33 cellular contexts compared by ENCODE assay signal in genomic region chr12:40733871-40734270, GRCh38. TPM values are rescaled to one million over a fixed set of nuclear protein-coding genes. Genes with fewer than 3 reads are reported as not detected.
DNase-seq lines count a peak whose midpoint lies in the region; TF ChIP-seq lines count a peak whose summit lies in the region.
"Had no signal": no experiment of that assay in that cellular context is flagged by ENCODE, and none has a peak within 500 bp of the region (broad histone marks: within the 10 kb centered on the region; RNA-seq: fewer than 3 reads in every experiment).

No MANE protein-coding gene starts in this region.

- no peak for TF ChIP-seq CTCF in endodermal cell (conservative IDR thresholded peaks at IDR 0.05)

- H3K9me3 ChIP-seq in endodermal cell (ENCODE audit: control insufficient read depth, low read length): peaks cover 8% of the 10 kb centered on the region
- no peaks in the 10 kb centered on the region for H3K9me3 ChIP-seq in neuronal stem cell (replicated peaks in 1 of 2; ENCODE audit: control insufficient read depth in 2 of 2, insufficient read depth in 1 of 2, low read depth in 1 of 2, low read length in 2 of 2)

- no peak overlapping the region for H3K18ac ChIP-seq in neuronal stem cell (ENCODE audit: low read length)

- POLR2A ChIA-PET in activated CD4-positive, alpha-beta T cell treated with anti-CD3 and anti-CD28 coated beads, Interleukin-2, amount 10 ng/mL, durations not matched to agents 7 days and 5 days (lab: Charles Lee): no interaction called here

- H3K4me1 Mint-ChIP-seq in endodermal cell: peaks cover 13% of the 10 kb centered on the region
- no peaks in the 10 kb centered on the region for H3K4me1 Mint-ChIP-seq in activated CD4-positive, alpha-beta T cell treated with anti-CD3 and anti-CD28 coated beads, Interleukin-2, amount 10 ng/mL, durations not matched to agents 7 days and 5 days
- H3K4me1 Mint-ChIP-seq: CD14-positive monocyte; naive B cell; stimulated activated naive B cell treated with anti-CD40 and anti-IgM and Interleukin-4, amounts not matched to agents 10 μg/mL and 1 μg/mL and 100 μg/mL, for 72 hours; T-helper 17 cell had no signal

- H3K14ac ChIP-seq in neuronal stem cell (ENCODE audit: low read length): no peak overlapping the region

- no peak overlapping the region for H2AFZ ChIP-seq in neuronal stem cell (ENCODE audit: low read length)

- H3K4me3 ChIP-seq in endodermal cell (ENCODE audit: low read length) (no peak overlapping the region), neuronal stem cell (ENCODE audit: low read length in 2 of 2) (no peak overlapping the region)

- H3K27me3 ChIP-seq in endodermal cell (ENCODE audit: control insufficient read depth, insufficient read depth, low read length, poor library complexity, severe bottlenecking) (no peaks in the 10 kb centered on the region), neuronal stem cell (ENCODE audit: control insufficient read depth in 3 of 3, insufficient read depth in 3 of 3, low read depth in 1 of 3, low read length in 3 of 3) (no peaks in the 10 kb centered on the region)

- H3K36me3 Mint-ChIP-seq in endodermal cell (ENCODE audit: low read depth): no peaks in the 10 kb centered on the region
- H3K36me3 Mint-ChIP-seq in activated CD4-positive, alpha-beta T cell treated with anti-CD3 and anti-CD28 coated beads, Interleukin-2, amount 10 ng/mL, durations not matched to agents 7 days and 5 days (ENCODE audit: low read depth): no peaks in the 10 kb centered on the region
- H3K36me3 Mint-ChIP-seq: CD14-positive monocyte; mesothelial cell of epicardium; naive B cell; stimulated activated naive B cell treated with anti-CD40 and anti-IgM and Interleukin-4, amounts not matched to agents 10 μg/mL and 1 μg/mL and 100 μg/mL, for 72 hours had no signal

- CTCF ChIA-PET in activated CD4-positive, alpha-beta T cell treated with anti-CD3 and anti-CD28 coated beads, Interleukin-2, amount 10 ng/mL, durations not matched to agents 7 days and 5 days (lab: Charles Lee): no interaction called here

- no peak overlapping the region for H2BK5ac ChIP-seq in neuronal stem cell (ENCODE audit: low read length)

- H2BK120ac ChIP-seq in neuronal stem cell (ENCODE audit: low read depth, low read length): no peak overlapping the region

- H3K4me1 ChIP-seq in endodermal cell (ENCODE audit: control insufficient read depth, insufficient read depth, low read length) (no peaks in the 10 kb centered on the region), neuronal stem cell (ENCODE audit: control insufficient read depth in 2 of 2, insufficient read depth in 1 of 2, low read depth in 1 of 2, low read length in 2 of 2) (peaks cover 0 to 4% of the 10 kb centered on the region in 2 donors)

- H3K36me3 ChIP-seq in endodermal cell (ENCODE audit: control insufficient read depth, insufficient read depth, low read length) (no peaks in the 10 kb centered on the region), neuronal stem cell (replicated peaks in 1 of 2; ENCODE audit: control insufficient read depth in 2 of 2, insufficient read depth in 2 of 2, low read length in 2 of 2) (no peaks in the 10 kb centered on the region)

- DNase-seq in NCI-H345 (lab: John Stamatoyannopoulos, UW) (peak; percentile 10), NCI-H345 treated with DMSO at 0.1 percent for 48 hours (lab: John Stamatoyannopoulos, UW; ENCODE audit: unreplicated experiment) (no peak), NCI-H446 (lab: John Stamatoyannopoulos, UW) (peak; percentile 45), endodermal cell (no peak), neuronal stem cell (ENCODE audit: low spot score) (no peak), C1 segment of cervical spinal cord (lab: John Stamatoyannopoulos, UW) (no peak)
- no peak for DNase-seq in activated T-cell treated with anti-CD3 and anti-CD28 coated beads, Interleukin-2, amount 50 U/mL, for 1 hour
- no peak for DNase-seq in activated CD4-positive, alpha-beta T cell treated with anti-CD3 and anti-CD28 coated beads, Interleukin-2, amount 10 ng/mL, durations not matched to agents 7 days and 5 days
- DNase-seq: activated CD4-positive, alpha-beta T cell treated with anti-CD3 and anti-CD28 coated beads, Interleukin-2, amount 50 U/mL, for 48 hours; activated naive CD4-positive, alpha-beta T cell treated with Interleukin-2 at 50 U/mL for 16 hours; Calu3; central memory CD4-positive, alpha-beta T cell; DMS79 treated with DMSO at 0.1 percent for 48 hours; effector memory CD8-positive, alpha-beta T cell; erythroblast; GDM1; GOT3; islet precursor cell; KBM-7; left ventricle myocardium superior; naive B cell; NCI-H1092 treated with DMSO at 0.1 percent for 48 hours; NCI-H2029 treated with DMSO at 0.1 percent for 48 hours; NCI-H226; PC-3; stimulated activated naive B cell treated with anti-CD40 and anti-IgM and Interleukin-4, amounts not matched to agents 10 μg/mL and 1 μg/mL and 100 μg/mL, for 72 hours; substantia nigra; T-helper 17 cell; trophoblast cell had no signal

- H3K79me1 ChIP-seq in neuronal stem cell (ENCODE audit: low read depth, low read length): no peaks in the 10 kb centered on the region

- H4K8ac ChIP-seq in neuronal stem cell (ENCODE audit: low read depth, low read length): no peak overlapping the region

- no peak overlapping the region for H3K27ac Mint-ChIP-seq in endodermal cell
- no peak overlapping the region for H3K27ac Mint-ChIP-seq in activated CD4-positive, alpha-beta T cell treated with anti-CD3 and anti-CD28 coated beads, Interleukin-2, amount 10 ng/mL, durations not matched to agents 7 days and 5 days
- H3K27ac Mint-ChIP-seq: activated T-helper 1 cell treated with anti-CD3 and anti-CD28 coated beads, Interleukin-12 subunit alpha, Interleukin-12 subunit beta, Interleukin-2, Interleukin-4 antibody, amounts not matched to agents 30 ng/mL and 10 ng/mL and 1 ng/mL, durations not matched to agents 14 hours and 24 hours and 36 hours; CD14-positive monocyte; effector memory CD8-positive, alpha-beta T cell; mesothelial cell of epicardium; naive B cell; stimulated activated naive B cell treated with anti-CD40 and anti-IgM and Interleukin-4, amounts not matched to agents 10 μg/mL and 1 μg/mL and 100 μg/mL, for 72 hours; T-helper 17 cell had no signal

- no peak overlapping the region for H3K4me2 ChIP-seq in neuronal stem cell (ENCODE audit: insufficient read depth, low read length, poor library complexity, severe bottlenecking)

- no peak overlapping the region for H2BK12ac ChIP-seq in neuronal stem cell (ENCODE audit: low read length)

- H3K23ac ChIP-seq in neuronal stem cell (ENCODE audit: low read depth, low read length, poor library complexity): no peak overlapping the region

- no peak overlapping the region for H2AK5ac ChIP-seq in neuronal stem cell (ENCODE audit: low read depth, low read length)

- H3K27me3 Mint-ChIP-seq in endodermal cell (ENCODE audit: insufficient read depth): no peaks in the 10 kb centered on the region
- H3K27me3 Mint-ChIP-seq in activated CD4-positive, alpha-beta T cell treated with anti-CD3 and anti-CD28 coated beads, Interleukin-2, amount 10 ng/mL, durations not matched to agents 7 days and 5 days: no peaks in the 10 kb centered on the region
- H3K27me3 Mint-ChIP-seq: effector memory CD8-positive, alpha-beta T cell; naive B cell; stimulated activated naive B cell treated with anti-CD40 and anti-IgM and Interleukin-4, amounts not matched to agents 10 μg/mL and 1 μg/mL and 100 μg/mL, for 72 hours; T-helper 17 cell had no signal

- H3K27ac ChIP-seq in endodermal cell (ENCODE audit: low read depth, low read length) (peak overlapping the region; percentile 5), neuronal stem cell (replicated peaks; ENCODE audit: low read length) (no peak overlapping the region)
- H3K27ac ChIP-seq: 22Rv1 had no signal

- no peak overlapping the region for H3K4ac ChIP-seq in neuronal stem cell (ENCODE audit: low read length)

- H3K9ac ChIP-seq in endodermal cell (ENCODE audit: extremely low read depth, low read length, poor library complexity, severe bottlenecking) (no peak overlapping the region), neuronal stem cell (ENCODE audit: low read depth, low read length, poor library complexity) (no peak overlapping the region)

- H3K4me3 Mint-ChIP-seq in endodermal cell: no peak overlapping the region
- no peak overlapping the region for H3K4me3 Mint-ChIP-seq in activated CD4-positive, alpha-beta T cell treated with anti-CD3 and anti-CD28 coated beads, Interleukin-2, amount 10 ng/mL, durations not matched to agents 7 days and 5 days
- H3K4me3 Mint-ChIP-seq: activated T-helper 1 cell treated with anti-CD3 and anti-CD28 coated beads, Interleukin-12 subunit alpha, Interleukin-12 subunit beta, Interleukin-2, Interleukin-4 antibody, amounts not matched to agents 30 ng/mL and 10 ng/mL and 1 ng/mL, durations not matched to agents 14 hours and 24 hours and 36 hours; CD14-positive monocyte; effector memory CD8-positive, alpha-beta T cell; mesothelial cell of epicardium; naive B cell; stimulated activated naive B cell treated with anti-CD40 and anti-IgM and Interleukin-4, amounts not matched to agents 10 μg/mL and 1 μg/mL and 100 μg/mL, for 72 hours; T-helper 17 cell had no signal

- no peak overlapping the region for H2BK15ac ChIP-seq in neuronal stem cell (ENCODE audit: low read length)

- H4K91ac ChIP-seq in neuronal stem cell (ENCODE audit: low read depth, low read length, poor library complexity): no peak overlapping the region

- H3K9me3 Mint-ChIP-seq in endodermal cell: no peaks in the 10 kb centered on the region
- no peaks in the 10 kb centered on the region for H3K9me3 Mint-ChIP-seq in activated CD4-positive, alpha-beta T cell treated with anti-CD3 and anti-CD28 coated beads, Interleukin-2, amount 10 ng/mL, durations not matched to agents 7 days and 5 days
- H3K9me3 Mint-ChIP-seq: activated T-helper 1 cell treated with anti-CD3 and anti-CD28 coated beads, Interleukin-12 subunit alpha, Interleukin-12 subunit beta, Interleukin-2, Interleukin-4 antibody, amounts not matched to agents 30 ng/mL and 10 ng/mL and 1 ng/mL, durations not matched to agents 14 hours and 24 hours and 36 hours; mesothelial cell of epicardium; naive B cell; stimulated activated naive B cell treated with anti-CD40 and anti-IgM and Interleukin-4, amounts not matched to agents 10 μg/mL and 1 μg/mL and 100 μg/mL, for 72 hours had no signal

RNA-seq across cellular contexts. Expression of gene CNTN1, which starts 41.6 kb away (rescaled TPM):
- total RNA-seq in endodermal cell: 1 to 10 TPM; 8.4 to 8.6 TPM
- polyA plus RNA-seq in endodermal cell (2013, experiment 1 of 2): 2.6 TPM
- polyA plus RNA-seq in endodermal cell (2013, experiment 2 of 2): 2.6 TPM
- polyA plus RNA-seq in neuronal stem cell (2013, experiment 1 of 2): 0.13 TPM
- 0.14 TPM for polyA plus RNA-seq in neuronal stem cell (2013, experiment 2 of 2)
- total RNA-seq in activated CD4-positive, alpha-beta T cell treated with anti-CD3 and anti-CD28 coated beads, Interleukin-2, amount 10 ng/mL, durations not matched to agents 7 days and 5 days: not detected
- total RNA-seq: activated T-helper 1 cell treated with anti-CD3 and anti-CD28 coated beads, Interleukin-12 subunit alpha, Interleukin-12 subunit beta, Interleukin-2, Interleukin-4 antibody, amounts not matched to agents 30 ng/mL and 10 ng/mL and 1 ng/mL, durations not matched to agents 14 hours and 24 hours and 36 hours; Calu3; PC-3; T-helper 17 cell had no signal
- polyA plus RNA-seq: CD14-positive monocyte had no signal

Comparison
In these comparisons a context has a peak if more than half of its experiments do, and no peak if none do; other contexts are left out.
1. DNase-seq: peak in NCI-H345 (single experiment) and NCI-H446 (2 of 2); none in NCI-H345 treated with DMSO at 0.1 percent for 48 hours (single experiment), endodermal cell (single experiment), activated T-cell treated with anti-CD3 and anti-CD28 coated beads, Interleukin-2, amount 50 U/mL, for 1 hour (single experiment), neuronal stem cell (single experiment), C1 segment of cervical spinal cord (0 of 14) and activated CD4-positive, alpha-beta T cell treated with anti-CD3 and anti-CD28 coated beads, Interleukin-2, amount 10 ng/mL, durations not matched to agents 7 days and 5 days (single experiment).
2. RNA of gene CNTN1, which starts 41.6 kb away (total RNA-seq): 8.4 to 8.6 TPM in endodermal cell; not detected in activated CD4-positive, alpha-beta T cell treated with anti-CD3 and anti-CD28 coated beads, Interleukin-2, amount 10 ng/mL, durations not matched to agents 7 days and 5 days; every median in the first group is over 4 times any median in the second.